ENCODE assay signal across 25 cellular contexts in the genomic region with DNA sequence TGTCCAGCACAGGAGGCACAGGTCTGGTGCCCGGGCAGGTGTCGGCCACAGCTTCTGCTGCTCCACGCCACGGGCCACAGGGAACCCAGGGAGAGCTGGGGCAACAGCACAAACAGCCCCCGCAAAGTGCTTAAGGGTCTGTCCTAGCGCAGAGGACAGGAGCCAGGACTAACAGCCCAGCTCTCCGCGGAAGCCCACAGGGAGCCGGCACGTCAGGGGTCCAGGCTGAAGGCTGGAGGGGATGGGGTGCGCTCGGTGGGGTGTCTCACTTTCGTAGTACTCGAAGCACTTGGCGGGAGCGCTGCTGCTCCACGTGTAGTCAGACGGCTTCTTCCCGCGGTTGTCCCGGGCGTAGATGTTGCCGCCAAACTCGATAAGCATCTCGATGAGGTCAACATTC.
"Had no signal": no experiment of that assay in that cellular context is flagged by ENCODE, and none has a peak within 500 bp of the region (broad histone marks: within the 10 kb centered on the region; RNA-seq: fewer than 3 reads in every experiment).

No MANE protein-coding gene starts in this region.

- H3K27ac ChIP-seq: parathyroid adenoma, right atrium auricular region, right lobe of liver, testis, thyroid gland, upper lobe of left lung had no signal

- FAIRE-seq: islet of Langerhans had no signal

- H3K9me3 ChIP-seq: heart left ventricle, mucosa of descending colon, right atrium auricular region, right lobe of liver, stomach, testis, thyroid gland, transverse colon, upper lobe of left lung had no signal

- H3K79me2 ChIP-seq: parathyroid adenoma had no signal

- H3K9ac ChIP-seq: parathyroid adenoma had no signal

- H2AFZ ChIP-seq: parathyroid adenoma had no signal

- H3K4me3 ChIP-seq: heart left ventricle, mucosa of descending colon, right atrium auricular region, right lobe of liver, smooth muscle cell, stomach, testis, thyroid gland, transverse colon, upper lobe of left lung had no signal

- H3K4me1 ChIP-seq: parathyroid adenoma, upper lobe of left lung had no signal

- H3K27me3 ChIP-seq: heart left ventricle, right atrium auricular region, right lobe of liver, stomach, testis, thyroid gland, transverse colon, upper lobe of left lung had no signal

- ATAC-seq: heart left ventricle; left lobe of liver; naive thymus-derived CD4-positive, alpha-beta T cell; natural killer cell treated with Interleukin-12 subunit alpha and Interleukin-12 subunit beta and Interleukin-15 and Interleukin-18, amount 100 ng/mL, for 72 hours; right lobe of liver; stimulated activated naive B cell treated with anti-CD40 and anti-IgM and Interleukin-4, amounts not matched to agents 10 μg/mL and 1 μg/mL and 100 μg/mL, for 72 hours; stimulated activated naive CD8-positive, alpha-beta T cell treated with anti-CD3 and anti-CD28 coated beads, Interleukin-15, Interleukin-2, amounts not matched to agents 100 U/mL and 50 U/mL, for 24 hours had no signal

- H3K4me2 ChIP-seq: smooth muscle cell had no signal

- DNase-seq: glutamatergic neuron; heart left ventricle; hypothalamus; immature natural killer cell; midbrain; mucosa of descending colon; naive thymus-derived CD4-positive, alpha-beta T cell; right lobe of liver; stimulated activated CD4-positive, alpha-beta T cell treated with anti-CD3 and anti-CD28 coated beads, Interleukin-12 subunit alpha, Interleukin-12 subunit beta, amount 100 ng/mL, for 4 hours; stimulated activated CD4-positive, alpha-beta T cell treated with anti-CD3 and anti-CD28 coated beads, Interleukin-15, amount 100 ng/mL, for 24 hours; stimulated activated CD4-positive, alpha-beta T cell treated with anti-CD3 and anti-CD28 coated beads, Interleukin-2, amount 100 ng/mL, for 24 hours; stimulated activated CD4-positive, alpha-beta T cell treated with anti-CD3 and anti-CD28 coated beads, Interleukin-4, amount 100 ng/mL, for 1 hour; stimulated activated naive B cell treated with anti-CD40 and anti-IgM and Interleukin-4, amounts not matched to agents 10 μg/mL and 1 μg/mL and 100 μg/mL, for 72 hours; stimulated activated naive CD8-positive, alpha-beta T cell treated with anti-CD3 and anti-CD28 coated beads, Interleukin-15, Interleukin-2, amounts not matched to agents 100 U/mL and 50 U/mL, for 24 hours; stomach; testis; thyroid gland; transverse colon; upper lobe of left lung had no signal
